11 cellular contexts compared by ENCODE assay signal in genomic region chr10:112775892-112776679, GRCh38.
DNase-seq lines count a peak whose midpoint lies in the region; ATAC-seq and TF ChIP-seq lines count a peak whose summit lies in the region.
"Had no signal": no experiment of that assay in that cellular context is flagged by ENCODE, and none has a peak within 500 bp of the region (broad histone marks: within the 10 kb centered on the region; RNA-seq: fewer than 3 reads in every experiment).

No MANE protein-coding gene starts in this region.

- H3K23ac ChIP-seq in neuronal stem cell (ENCODE audit: low read depth, low read length, poor library complexity), result no peak overlapping the region

- DNase-seq in HAP-1 (ENCODE audit: low spot score in 2 of 2), result peak; percentile 88 to 91
- peak; percentile 55 for DNase-seq in NCI-H2227 treated with DMSO at 0.1 percent for 48 hours (lab: John Stamatoyannopoulos, UW)
- DNase-seq in WERI-Rb-1, result peak; percentile 77
- no peak for DNase-seq in neuronal stem cell (ENCODE audit: low spot score)
- no peak for DNase-seq in GM19238 (ENCODE audit: insufficient read length, low spot score)
- DNase-seq in activated CD4-positive, alpha-beta T cell treated with anti-CD3 and anti-CD28 coated beads for 48 hours, result no peak
- no peak for DNase-seq in stimulated activated CD8-positive, alpha-beta memory T cell treated with anti-CD3 and anti-CD28 coated beads, Interleukin-4, amount 100 ng/mL, for 48 hours
- DNase-seq: esophagus squamous epithelium had no signal

- no peak for ATAC-seq in HG02885 (IDR thresholded peaks at IDR 0.05; ENCODE audit: poor library complexity, unreplicated experiment)

- no peaks in the 10 kb centered on the region for H3K79me1 ChIP-seq in neuronal stem cell (ENCODE audit: low read depth, low read length)

- H2AK5ac ChIP-seq in neuronal stem cell (ENCODE audit: low read depth, low read length), result no peak overlapping the region

- no peak overlapping the region for H4K8ac ChIP-seq in neuronal stem cell (ENCODE audit: low read depth, low read length)

- peak overlapping the region; percentile 46 for H2AFZ ChIP-seq in neuronal stem cell (ENCODE audit: low read length)

- H3K4ac ChIP-seq in neuronal stem cell (ENCODE audit: low read length), result no peak overlapping the region

- H3K14ac ChIP-seq in neuronal stem cell (ENCODE audit: low read length), result no peak overlapping the region

- no peak overlapping the region for H2BK12ac ChIP-seq in neuronal stem cell (ENCODE audit: low read length)

- H2BK5ac ChIP-seq in neuronal stem cell (ENCODE audit: low read length), result no peak overlapping the region

- H3K27me3 ChIP-seq in HAP-1 (ENCODE audit: low read depth), result no peaks in the 10 kb centered on the region
- H3K27me3 ChIP-seq in WERI-Rb-1 (ENCODE audit: insufficient read depth, low read depth, severe bottlenecking), result no peaks in the 10 kb centered on the region
- H3K27me3 ChIP-seq in neuronal stem cell (ENCODE audit: control insufficient read depth in 3 of 3, insufficient read depth in 3 of 3, low read depth in 1 of 3, low read length in 3 of 3), result no peaks in the 10 kb centered on the region
- H3K27me3 ChIP-seq: esophagus squamous epithelium, right atrium auricular region had no signal

- no peak overlapping the region for H3K9ac ChIP-seq in neuronal stem cell (ENCODE audit: low read depth, low read length, poor library complexity)

- H3K9me3 ChIP-seq in HAP-1 (no peaks in the 10 kb centered on the region), WERI-Rb-1 (ENCODE audit: severe bottlenecking) (no peaks in the 10 kb centered on the region), neuronal stem cell (replicated peaks in 1 of 2; ENCODE audit: control insufficient read depth in 2 of 2, insufficient read depth in 1 of 2, low read depth in 1 of 2, low read length in 2 of 2) (peaks cover 0 to 12% of the 10 kb centered on the region in 2 donors)
- H3K9me3 ChIP-seq: esophagus squamous epithelium, right atrium auricular region had no signal

- H3K4me1 ChIP-seq in HAP-1, result peaks cover 13% of the 10 kb centered on the region
- peaks cover 6 to 14% of the 10 kb centered on the region in 2 donors for H3K4me1 ChIP-seq in neuronal stem cell (ENCODE audit: control insufficient read depth in 2 of 2, insufficient read depth in 1 of 2, low read depth in 1 of 2, low read length in 2 of 2)
- H3K4me1 ChIP-seq: right atrium auricular region had no signal

- no peak overlapping the region for H2BK120ac ChIP-seq in neuronal stem cell (ENCODE audit: low read depth, low read length)

- no peaks in the 10 kb centered on the region for H3K36me3 ChIP-seq in HAP-1 (replicated peaks)
- H3K36me3 ChIP-seq in WERI-Rb-1, result no peaks in the 10 kb centered on the region
- no peaks in the 10 kb centered on the region for H3K36me3 ChIP-seq in neuronal stem cell (replicated peaks in 1 of 2; ENCODE audit: control insufficient read depth in 2 of 2, insufficient read depth in 2 of 2, low read length in 2 of 2)
- H3K36me3 ChIP-seq: esophagus squamous epithelium, right atrium auricular region had no signal

- H3K27ac ChIP-seq in WERI-Rb-1 (peak overlapping the region; percentile 62), neuronal stem cell (replicated peaks; ENCODE audit: low read length) (no peak overlapping the region)
- H3K27ac ChIP-seq: C4-2B, esophagus squamous epithelium, right atrium auricular region had no signal

- H2BK15ac ChIP-seq in neuronal stem cell (ENCODE audit: low read length), result no peak overlapping the region

- no peak overlapping the region for H3K4me2 ChIP-seq in neuronal stem cell (ENCODE audit: insufficient read depth, low read length, poor library complexity, severe bottlenecking)

- H3K4me3 ChIP-seq in HAP-1, result no peak overlapping the region
- H3K4me3 ChIP-seq in WERI-Rb-1 (ENCODE audit: low read depth, low read length), result peak overlapping the region; percentile 31
- H3K4me3 ChIP-seq in neuronal stem cell (ENCODE audit: low read length in 2 of 2), result no peak overlapping the region
- H3K4me3 ChIP-seq: esophagus squamous epithelium, right atrium auricular region had no signal

- no peak overlapping the region for H4K91ac ChIP-seq in neuronal stem cell (ENCODE audit: low read depth, low read length, poor library complexity)

- in situ Hi-C loops in HAP-1 (cut with MboI; ENCODE audit: low sequenced_read_pairs), result no loop called here

- H3K18ac ChIP-seq in neuronal stem cell (ENCODE audit: low read length), result peak overlapping the region; percentile 35

- WGBS in neuronal stem cell (ENCODE audit: extremely low coverage in 2 of 2, insufficient read length in 2 of 2, insufficient replicate concordance in 1 of 2), 2 donors, result no CpG with 5 or more reads among the region's 14 CpGs

- TF ChIP-seq CTCF in WERI-Rb-1 (IDR thresholded peaks at IDR 0.05; ENCODE audit: low read depth, low read length), result no peak

Comparison
In these comparisons a context has a peak if more than half of its experiments do, and no peak if none do; other contexts are left out.
1. DNase-seq: peak in HAP-1 (2 of 2), NCI-H2227 treated with DMSO at 0.1 percent for 48 hours (single experiment) and WERI-Rb-1 (single experiment); none in neuronal stem cell (single experiment), GM19238 (single experiment), activated CD4-positive, alpha-beta T cell treated with anti-CD3 and anti-CD28 coated beads for 48 hours (single experiment) and stimulated activated CD8-positive, alpha-beta memory T cell treated with anti-CD3 and anti-CD28 coated beads, Interleukin-4, amount 100 ng/mL, for 48 hours (single experiment).